Comparison of ENCODE assay signal across 1 cellular context in genomic region chr20:23663180-23663579, GRCh38.
TF ChIP-seq lines count a peak whose summit lies in the region.

No MANE protein-coding gene starts in this region.

TF ChIP-seq in SK-N-SH, 30 proteins besides CTCF, POLR2A, EP300 and RAD21:
- TF ChIP-seq ELF1 (IDR thresholded peaks at IDR 0.05) (no peak), MEF2A (IDR thresholded peaks at IDR 0.05; ENCODE audit: borderline replicate concordance, low read depth) (no peak), RXRA (IDR thresholded peaks at IDR 0.05; ENCODE audit: borderline replicate concordance, low read depth) (no peak), MXI1 (IDR thresholded peaks at IDR 0.05; ENCODE audit: low read depth, low read length) (no peak), FOXJ3 (CRISPR knock-in tag; IDR thresholded peaks at IDR 0.05) (no peak), FOSL2 (IDR thresholded peaks at IDR 0.05; ENCODE audit: borderline replicate concordance, low read depth) (no peak), TEAD4 (IDR thresholded peaks at IDR 0.05; ENCODE audit: borderline replicate concordance, insufficient read depth) (no peak), RCOR1 (IDR thresholded peaks at IDR 0.05; ENCODE audit: low read length) (no peak), REST (IDR thresholded peaks at IDR 0.05; ENCODE audit: low read depth, low read length) (no peak), GATA2 (CRISPR knock-in tag; IDR thresholded peaks at IDR 0.05) (no peak), CHD2 (IDR thresholded peaks at IDR 0.05; ENCODE audit: low read length, partially characterized antibody) (no peak), SIN3A (IDR thresholded peaks at IDR 0.05; ENCODE audit: borderline replicate concordance, low read depth, low read length) (no peak), NRF1 (IDR thresholded peaks at IDR 0.05; ENCODE audit: low read depth, low read length) (no peak), TCF12 (IDR thresholded peaks at IDR 0.05) (no peak), EZH2phosphoT487 (IDR thresholded peaks at IDR 0.05; ENCODE audit: borderline replicate concordance, low read depth) (no peak), MAX (IDR thresholded peaks at IDR 0.05; ENCODE audit: low read depth) (no peak), TAF1 (IDR thresholded peaks at IDR 0.05; ENCODE audit: borderline replicate concordance, low read depth, low read length) (no peak)
- TF ChIP-seq, protein P1, sequence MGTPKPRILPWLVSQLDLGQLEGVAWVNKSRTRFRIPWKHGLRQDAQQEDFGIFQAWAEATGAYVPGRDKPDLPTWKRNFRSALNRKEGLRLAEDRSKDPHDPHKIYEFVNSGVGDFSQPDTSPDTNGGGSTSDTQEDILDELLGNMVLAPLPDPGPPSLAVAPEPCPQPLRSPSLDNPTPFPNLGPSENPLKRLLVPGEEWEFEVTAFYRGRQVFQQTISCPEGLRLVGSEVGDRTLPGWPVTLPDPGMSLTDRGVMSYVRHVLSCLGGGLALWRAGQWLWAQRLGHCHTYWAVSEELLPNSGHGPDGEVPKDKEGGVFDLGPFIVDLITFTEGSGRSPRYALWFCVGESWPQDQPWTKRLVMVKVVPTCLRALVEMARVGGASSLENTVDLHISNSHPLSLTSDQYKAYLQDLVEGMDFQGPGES (IDR thresholded peaks at IDR 0.05; ENCODE audit: low read depth, low read length) = no peak
- TF ChIP-seq, protein P2, sequence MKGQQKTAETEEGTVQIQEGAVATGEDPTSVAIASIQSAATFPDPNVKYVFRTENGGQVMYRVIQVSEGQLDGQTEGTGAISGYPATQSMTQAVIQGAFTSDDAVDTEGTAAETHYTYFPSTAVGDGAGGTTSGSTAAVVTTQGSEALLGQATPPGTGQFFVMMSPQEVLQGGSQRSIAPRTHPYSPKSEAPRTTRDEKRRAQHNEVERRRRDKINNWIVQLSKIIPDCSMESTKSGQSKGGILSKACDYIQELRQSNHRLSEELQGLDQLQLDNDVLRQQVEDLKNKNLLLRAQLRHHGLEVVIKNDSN (IDR thresholded peaks at IDR 0.05; ENCODE audit: borderline replicate concordance, low read depth) = no peak
TF ChIP-seq in SK-N-SH: peak in this region for 0.
